In the genomic region with DNA sequence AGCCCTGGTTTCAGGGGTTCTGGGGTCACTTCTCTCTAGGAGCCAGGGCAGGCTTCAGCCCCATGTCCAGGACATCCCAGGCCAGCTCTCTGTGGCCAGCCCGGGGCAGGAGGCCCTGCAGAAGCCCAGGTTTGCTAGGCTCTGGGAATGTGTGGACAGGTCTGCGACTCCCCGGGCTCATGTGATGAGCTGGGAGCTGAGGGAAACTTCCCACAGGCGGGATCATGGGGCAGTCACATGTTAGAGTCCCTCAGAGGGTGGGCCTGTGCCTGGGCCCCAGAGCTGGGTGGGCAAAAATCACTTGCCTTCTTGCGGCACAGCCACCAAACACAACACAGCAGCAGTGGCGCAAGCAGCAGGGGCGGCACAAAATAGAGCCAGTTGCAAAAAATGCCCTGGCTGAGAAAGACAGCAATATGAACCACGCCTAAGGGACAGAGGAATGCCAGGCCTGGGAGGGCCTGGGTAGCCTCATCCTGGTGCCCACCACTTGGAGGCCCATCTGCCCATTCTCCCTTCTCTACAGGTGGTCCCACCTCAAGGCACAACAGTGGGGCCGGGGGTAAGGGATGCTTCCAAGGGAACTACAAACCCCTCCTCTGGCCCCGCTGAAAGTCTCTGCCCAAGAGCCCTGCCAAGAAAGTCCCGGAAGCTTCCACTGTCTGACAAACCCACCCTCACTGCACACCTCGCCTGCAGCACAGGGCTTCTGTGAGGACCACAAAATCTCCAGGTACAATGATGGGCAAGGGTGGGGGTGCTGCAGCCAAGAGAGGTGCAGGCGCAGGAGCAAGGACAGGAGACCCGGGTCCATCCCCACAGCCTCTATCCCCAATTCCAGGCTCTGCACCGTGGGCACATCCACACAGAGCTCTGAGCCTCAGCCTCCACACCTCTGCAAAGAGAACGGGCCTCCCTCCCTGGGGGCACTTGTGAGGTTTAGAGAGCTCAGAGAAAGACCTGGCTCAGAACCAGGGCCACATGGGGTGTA, we compare ENCODE assay signal across 18 cellular contexts. TPM values are rescaled to one million over a fixed set of nuclear protein-coding genes. Genes with fewer than 3 reads are reported as not detected.
DNase-seq lines count a peak whose midpoint lies in the region; ATAC-seq and TF ChIP-seq lines count a peak whose summit lies in the region.
"Had no signal": no experiment of that assay in that cellular context is flagged by ENCODE, and none has a peak within 500 bp of the region (broad histone marks: within the 10 kb centered on the region; RNA-seq: fewer than 3 reads in every experiment).

No MANE protein-coding gene starts in this region.

- CTCF ChIA-PET in CD4-positive, alpha-beta T cell (lab: Charles Lee), result no interaction called here

- H3K4me3 Mint-ChIP-seq in CD4-positive, alpha-beta T cell, result no peak overlapping the region
- H3K4me3 Mint-ChIP-seq in T-helper 17 cell (no peak overlapping the region), HFFc6 (no peak overlapping the region)
- H3K4me3 Mint-ChIP-seq: B cell, GM23338 had no signal

- no peak overlapping the region for H3K27ac ChIP-seq in CD4-positive, alpha-beta T cell (ENCODE audit: low read depth, low read length)
- H3K27ac ChIP-seq in WERI-Rb-1, result no peak overlapping the region

- H3K4me3 ChIP-seq in WERI-Rb-1 (ENCODE audit: low read depth, low read length), result no peak overlapping the region
- H3K4me3 ChIP-seq: GM23338 had no signal

- no peaks in the 10 kb centered on the region for H3K36me3 ChIP-seq in WERI-Rb-1

- peaks cover 34% of the 10 kb centered on the region for H3K4me1 Mint-ChIP-seq in CD4-positive, alpha-beta T cell (ENCODE audit: low read depth)
- H3K4me1 Mint-ChIP-seq in T-helper 17 cell (peaks cover 11% of the 10 kb centered on the region), HFFc6 (ENCODE audit: low read depth) (peaks cover 6% of the 10 kb centered on the region)

- no peaks in the 10 kb centered on the region for H3K27me3 ChIP-seq in CD4-positive, alpha-beta T cell (ENCODE audit: control insufficient read depth, insufficient read depth, low read length)
- no peaks in the 10 kb centered on the region for H3K27me3 ChIP-seq in WERI-Rb-1 (ENCODE audit: insufficient read depth, low read depth, severe bottlenecking)

- intact Hi-C loops in CD4-positive, alpha-beta T cell (cut with DNase I, micrococcal nuclease), result loop anchor here in 1 of 2 experiments (2.0 to 10.0 kb wide), 2 partner anchors 17 to 217 kb away; a partner anchor contains a TSS
- intact Hi-C loops in Right ventricle myocardium superior (cut with DNase I), result no loop called here
- intact Hi-C loops in posterior vena cava (cut with DNase I), result no loop called here

- no peak for TF ChIP-seq CTCF in CD4-positive, alpha-beta T cell (IDR thresholded peaks at IDR 0.05)
- TF ChIP-seq CTCF in WERI-Rb-1 (IDR thresholded peaks at IDR 0.05; ENCODE audit: low read depth, low read length) (no peak), HFFc6 (IDR thresholded peaks at IDR 0.05) (no peak)

- H3K9me3 Mint-ChIP-seq in CD4-positive, alpha-beta T cell, result no peaks in the 10 kb centered on the region
- H3K9me3 Mint-ChIP-seq in HFFc6, result no peaks in the 10 kb centered on the region
- H3K9me3 Mint-ChIP-seq: CD8-positive, alpha-beta memory T cell; GM23338 had no signal

- no peaks in the 10 kb centered on the region for H3K27me3 Mint-ChIP-seq in CD4-positive, alpha-beta T cell
- H3K27me3 Mint-ChIP-seq in T-helper 17 cell (no peaks in the 10 kb centered on the region), HFFc6 (ENCODE audit: insufficient read depth) (peaks cover 17% of the 10 kb centered on the region)
- H3K27me3 Mint-ChIP-seq: B cell; CD8-positive, alpha-beta memory T cell had no signal

- no peaks in the 10 kb centered on the region for H3K9me3 ChIP-seq in CD4-positive, alpha-beta T cell (ENCODE audit: control insufficient read depth, low read length)
- H3K9me3 ChIP-seq in T-helper 17 cell (ENCODE audit: control insufficient read depth, low read length, poor library complexity, severe bottlenecking), result no peaks in the 10 kb centered on the region
- H3K9me3 ChIP-seq in WERI-Rb-1 (ENCODE audit: severe bottlenecking), result no peaks in the 10 kb centered on the region

- peaks cover 89% of the 10 kb centered on the region for H3K36me3 Mint-ChIP-seq in CD4-positive, alpha-beta T cell (ENCODE audit: low read depth)
- peaks cover 3% of the 10 kb centered on the region for H3K36me3 Mint-ChIP-seq in T-helper 17 cell (ENCODE audit: low read depth)
- H3K36me3 Mint-ChIP-seq in HFFc6 (ENCODE audit: low read depth), result no peaks in the 10 kb centered on the region

- DNase-seq in CD4-positive, alpha-beta T cell, result no peak
- no peak for DNase-seq in T-helper 17 cell
- no peak for DNase-seq in Right ventricle myocardium superior
- peak; percentile 80 for DNase-seq in posterior vena cava (ENCODE audit: low spot score)
- DNase-seq in WERI-Rb-1, result no peak
- no peak for DNase-seq in HK-2 (ENCODE audit: unreplicated experiment)
- DNase-seq in OCI-M2 (lab: John Stamatoyannopoulos, UW; ENCODE audit: unreplicated experiment), result no peak
- no peak for DNase-seq in HFFc6
- DNase-seq: CD8-positive, alpha-beta memory T cell; GF-D8; KG1; NCI-H1092; NCI-H187; NCI-H446 treated with DMSO at 0.1 percent for 48 hours; NCI-H748 treated with DMSO at 0.1 percent for 48 hours had no signal

- POLR2A ChIA-PET in CD4-positive, alpha-beta T cell (lab: Charles Lee), result no interaction called here

- ATAC-seq in CD4-positive, alpha-beta T cell (ENCODE audit: poor library complexity), result no peak
- ATAC-seq in T-helper 17 cell (no peak), Right ventricle myocardium superior (ENCODE audit: poor library complexity) (peak; percentile 78)
- ATAC-seq: GM23338 had no signal

- peak overlapping the region; percentile 24 for H3K27ac Mint-ChIP-seq in CD4-positive, alpha-beta T cell
- H3K27ac Mint-ChIP-seq in T-helper 17 cell (peak overlapping the region; percentile 4), HFFc6 (no peak overlapping the region)
- H3K27ac Mint-ChIP-seq: B cell, GM23338 had no signal

RNA-seq across cellular contexts. Expression of a gene that starts 34.6 kb away (rescaled TPM):
- not detected for total RNA-seq in CD4-positive, alpha-beta T cell
- total RNA-seq in T-helper 17 cell, result not detected
- total RNA-seq in Right ventricle myocardium superior, result not detected
- total RNA-seq in posterior vena cava, result not detected
- not detected for total RNA-seq in HFFc6 (2021; fragmentation: NEBNext Ultra II Directional; extraction: Animal tissue kit (Norgen Biotek cat#: 25700))
- total RNA-seq: B cell; CD8-positive, alpha-beta memory T cell; GM23338; M059J had no signal
